ENCODE assay signal across 8 cellular contexts in the genomic region with DNA sequence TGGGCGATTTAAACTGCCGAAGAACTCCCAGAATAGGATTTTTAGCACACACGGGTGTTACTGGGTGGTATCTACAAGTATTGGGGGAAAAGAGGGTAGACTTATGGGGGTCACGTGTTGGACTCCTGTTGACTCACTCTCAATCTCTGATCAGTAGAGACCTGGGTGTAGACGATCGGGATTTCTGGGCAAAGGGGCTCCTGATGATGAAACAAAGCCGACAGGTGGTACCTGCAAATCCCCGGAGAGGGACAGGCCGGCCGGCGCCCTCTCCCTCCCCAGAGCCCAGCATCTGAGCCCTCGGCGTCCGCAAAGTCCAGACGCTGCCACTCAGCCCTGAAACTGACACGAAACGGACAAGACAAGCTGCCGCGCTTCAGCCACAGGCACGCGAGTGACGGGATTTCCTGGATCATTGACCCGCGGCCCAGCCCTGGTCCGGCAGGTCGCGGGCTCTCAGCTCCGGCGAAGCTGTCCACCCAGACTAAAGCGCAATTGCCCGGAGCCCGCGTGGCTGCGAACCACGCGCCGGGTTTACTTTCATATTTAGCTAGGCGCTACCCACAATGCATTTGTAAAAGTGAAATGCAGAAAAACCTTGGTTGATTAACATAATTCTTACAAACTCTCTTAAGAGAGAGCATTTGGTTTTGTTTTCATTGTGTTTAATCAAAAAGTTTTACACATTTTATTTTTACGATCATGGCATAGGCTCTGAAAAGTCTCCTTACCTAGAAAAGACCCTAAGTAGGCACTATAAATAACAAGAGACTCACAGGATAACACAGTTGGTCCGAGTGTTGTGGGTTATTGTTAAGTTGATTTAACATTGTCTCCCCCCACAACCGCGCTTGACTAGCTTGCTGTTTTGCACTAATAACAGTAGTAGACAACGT. TPM values are rescaled to one million over a fixed set of nuclear protein-coding genes. Genes with fewer than 3 reads are reported as not detected.
DNase-seq lines count a peak whose midpoint lies in the region; ATAC-seq and TF ChIP-seq lines count a peak whose summit lies in the region.

No MANE protein-coding gene starts in this region.

- no peaks in the 10 kb centered on the region; the same call in 1 of the 2 replicates for H3K9me3 ChIP-seq in AG04450 (ENCODE audit: control insufficient read depth, insufficient read depth, low read length)

- ATAC-seq in GM18873 (IDR thresholded peaks at IDR 0.05; ENCODE audit: low FRiP score, unreplicated experiment) (peak; percentile 60), HG03108 (IDR thresholded peaks at IDR 0.05; ENCODE audit: unreplicated experiment) (peak; percentile 64), activated B cell treated with CpG ODN at 0.5 μM for 24 hours (ENCODE audit: low read depth) (peak; percentile 77)

- H3K27me3 Mint-ChIP-seq in activated B cell treated with CpG ODN at 0.5 μM for 24 hours = no peaks in the 10 kb centered on the region

- H3K27ac ChIP-seq in AG04450 (ENCODE audit: low read depth, low read length) = peak overlapping the region; percentile 91

- H3K4me3 ChIP-seq in AG04450 (ENCODE audit: low read depth, low read length) = peak overlapping the region; percentile 92

- intact Hi-C loops in activated B cell treated with CpG ODN at 0.5 μM for 24 hours (cut with micrococcal nuclease) = loop anchor here (1.0 to 5.0 kb wide), 12 partner anchors 22 to 414 kb away; a partner anchor contains a TSS

- no peaks in the 10 kb centered on the region for H3K27me3 ChIP-seq in AG04450 (ENCODE audit: control insufficient read depth, insufficient read depth, low read length)

- TF ChIP-seq CTCF in AG04450 (IDR thresholded peaks at IDR 0.05; ENCODE audit: low read depth, low read length) = no peak
- TF ChIP-seq CTCF in activated B cell treated with CpG ODN at 0.5 μM for 24 hours (IDR thresholded peaks at IDR 0.05) = no peak

- peaks cover 17% of the 10 kb centered on the region for H3K4me1 Mint-ChIP-seq in activated B cell treated with CpG ODN at 0.5 μM for 24 hours

- peak overlapping the region; percentile 99 for H3K27ac Mint-ChIP-seq in activated B cell treated with CpG ODN at 0.5 μM for 24 hours

- DNase-seq in AG04450 (ENCODE audit: low read depth, low spot score) = peak; percentile 77
- peak; percentile 97 for DNase-seq in NCI-H2227 treated with DMSO at 0.1 percent for 48 hours (lab: John Stamatoyannopoulos, UW)
- DNase-seq in activated B cell treated with CpG ODN at 0.5 μM for 24 hours = peak; percentile 68
- DNase-seq in central memory CD4-positive, alpha-beta T cell = peak; percentile 78
- peak; percentile 87 for DNase-seq in islet precursor cell
- peak; percentile 44 to 45 for DNase-seq in stimulated activated CD4-positive, alpha-beta T cell treated with anti-CD3 and anti-CD28 coated beads, Interleukin-12 subunit alpha, Interleukin-12 subunit beta, amount 100 ng/mL, for 24 hours (ENCODE audit: low read depth in 2 of 2)

- H3K9me3 Mint-ChIP-seq in activated B cell treated with CpG ODN at 0.5 μM for 24 hours = no peaks in the 10 kb centered on the region

- peak overlapping the region; percentile 97 for H3K4me3 Mint-ChIP-seq in activated B cell treated with CpG ODN at 0.5 μM for 24 hours

- peaks cover 6% of the 10 kb centered on the region for H3K36me3 Mint-ChIP-seq in activated B cell treated with CpG ODN at 0.5 μM for 24 hours (ENCODE audit: low read depth)

- POLR2A ChIA-PET in AG04450 (lab: Yijun Ruan, JAX) = interaction anchor here (0.6 to 1.0 kb wide), 3 partner anchors 45 to 385 kb away, joined by 3 to 9 read pairs (median 5); no protein-coding TSS in a partner anchor
- POLR2A ChIA-PET in activated B cell treated with CpG ODN at 0.5 μM for 24 hours (lab: Charles Lee) = interaction anchor here (0.7 to 3.0 kb wide), 17 partner anchors 18 to 831 kb away, joined by 3 to 38 read pairs (median 5); a partner anchor contains a TSS

- CTCF ChIA-PET in AG04450 (lab: Charles Lee) = interaction anchor here (0.6 to 3.0 kb wide), 15 partner anchors 8 to 436 kb away, joined by 3 to 43 read pairs (median 4); no protein-coding TSS in a partner anchor
- CTCF ChIA-PET in activated B cell treated with CpG ODN at 0.5 μM for 24 hours (lab: Charles Lee) = interaction anchor here (0.6 to 2.2 kb wide), 6 partner anchors 10 to 125 kb away, joined by 3 to 14 read pairs (median 4); no protein-coding TSS in a partner anchor

RNA-seq across cellular contexts. Expression of a gene that starts 56.9 kb away (rescaled TPM):
- 13.4 and 17.0 TPM in 2 replicates for polyA plus RNA-seq in AG04450 (2011; rRNA removed)
- polyA minus RNA-seq in AG04450 (2011; rRNA and poly(A)+ RNA removed) = 9.5 and 12.4 TPM in 2 replicates
- 17.6 and 19.6 TPM in 2 replicates for total RNA-seq in activated B cell treated with CpG ODN at 0.5 μM for 24 hours

Comparison
In these comparisons a context has a peak if more than half of its experiments do, and no peak if none do; other contexts are left out.
1. Peak in every context shown above with its lines: DNase-seq, ATAC-seq, H3K4me3 ChIP-seq and H3K27ac ChIP-seq.
2. DNase-seq: peak in every context shown above with its lines; median percentile 97 in NCI-H2227 treated with DMSO at 0.1 percent for 48 hours; 87 in islet precursor cell; 78 in central memory CD4-positive, alpha-beta T cell; 77 in AG04450; 68 in activated B cell treated with CpG ODN at 0.5 μM for 24 hours; 44 in stimulated activated CD4-positive, alpha-beta T cell treated with anti-CD3 and anti-CD28 coated beads, Interleukin-12 subunit alpha, Interleukin-12 subunit beta, amount 100 ng/mL, for 24 hours.